8 cellular contexts compared by ENCODE assay signal in genomic region chr1:118151312-118151937, GRCh38. TPM values are rescaled to one million over a fixed set of nuclear protein-coding genes. Genes with fewer than 3 reads are reported as not detected.
DNase-seq lines count a peak whose midpoint lies in the region; ATAC-seq and TF ChIP-seq lines count a peak whose summit lies in the region.

No MANE protein-coding gene starts in this region.

- no peak for ATAC-seq in GM19324 (IDR thresholded peaks at IDR 0.05; ENCODE audit: low FRiP score, unreplicated experiment)

- WGBS in sigmoid colon, 2 donors, result 0 to 1% methylated on average over 6 of the region's 6 CpGs

- CTCF ChIA-PET in activated naive CD4-positive, alpha-beta T cell treated with anti-CD3 and anti-CD28 coated beads for 36 hours (lab: Charles Lee), result interaction anchor here (0.9 kb wide), 1 partner anchor 28 kb away, joined by 3 read pairs; no protein-coding TSS in a partner anchor
- CTCF ChIA-PET in activated naive CD4-positive, alpha-beta T cell treated with anti-CD3 and anti-CD28 coated beads, Interleukin-2, amount 10 ng/mL, durations not matched to agents 7 days and 5 days (lab: Charles Lee), result interaction anchor here (2.0 kb wide), 1 partner anchor 857 kb away, joined by 10 read pairs; no protein-coding TSS in a partner anchor

- TF ChIP-seq EP300 in sigmoid colon (IDR thresholded peaks at IDR 0.05), result no peak

- TF ChIP-seq CTCF in right atrium auricular region (IDR thresholded peaks at IDR 0.05) (peak; percentile 52 to 75), sigmoid colon (IDR thresholded peaks at IDR 0.05) (peak in 3 of 4 experiments; percentile 34 to 54 (median 48))

- H3K4me3 Mint-ChIP-seq in activated naive CD4-positive, alpha-beta T cell treated with anti-CD3 and anti-CD28 coated beads for 36 hours, result no peak overlapping the region
- H3K4me3 Mint-ChIP-seq in activated naive CD4-positive, alpha-beta T cell treated with anti-CD3 and anti-CD28 coated beads, Interleukin-2, amount 10 ng/mL, durations not matched to agents 7 days and 5 days, result no peak overlapping the region
- no peak overlapping the region for H3K4me3 Mint-ChIP-seq in T-helper 2 cell treated with Interferon-gamma antibody and Interleukin-4, amounts not matched to agents 5 μg/mL and 100 μg/mL, for 36 hours

- TF ChIP-seq POLR2A in sigmoid colon (IDR thresholded peaks at IDR 0.05), result no peak

- peak; percentile 60 for DNase-seq in activated naive CD4-positive, alpha-beta T cell treated with anti-CD3 and anti-CD28 coated beads for 36 hours
- DNase-seq in activated naive CD4-positive, alpha-beta T cell treated with anti-CD3 and anti-CD28 coated beads, Interleukin-2, amount 50 U/mL, for 16 hours, result no peak
- DNase-seq in NCI-H2171 (lab: John Stamatoyannopoulos, UW) (peak; percentile 10), right atrium auricular region (ENCODE audit: low spot score) (peak; percentile 69), sigmoid colon (no peak)
- DNase-seq in activated naive CD4-positive, alpha-beta T cell treated with anti-CD3 and anti-CD28 coated beads, Interleukin-2, amount 10 ng/mL, durations not matched to agents 7 days and 5 days, result peak; percentile 56
- DNase-seq in T-helper 2 cell treated with Interferon-gamma antibody and Interleukin-4, amounts not matched to agents 5 μg/mL and 100 μg/mL, for 36 hours (ENCODE audit: low spot score), result no peak

- no peaks in the 10 kb centered on the region for H3K4me1 ChIP-seq in right atrium auricular region
- no peaks in the 10 kb centered on the region for H3K4me1 ChIP-seq in sigmoid colon

- peaks cover 6% of the 10 kb centered on the region for H3K27me3 Mint-ChIP-seq in activated naive CD4-positive, alpha-beta T cell treated with anti-CD3 and anti-CD28 coated beads for 36 hours (ENCODE audit: low read depth)
- no peaks in the 10 kb centered on the region for H3K27me3 Mint-ChIP-seq in activated naive CD4-positive, alpha-beta T cell treated with anti-CD3 and anti-CD28 coated beads, Interleukin-2, amount 10 ng/mL, durations not matched to agents 7 days and 5 days
- no peaks in the 10 kb centered on the region for H3K27me3 Mint-ChIP-seq in T-helper 2 cell treated with Interferon-gamma antibody and Interleukin-4, amounts not matched to agents 5 μg/mL and 100 μg/mL, for 36 hours (ENCODE audit: low read depth)

- H3K9me3 Mint-ChIP-seq in activated naive CD4-positive, alpha-beta T cell treated with anti-CD3 and anti-CD28 coated beads for 36 hours, result no peaks in the 10 kb centered on the region
- no peaks in the 10 kb centered on the region for H3K9me3 Mint-ChIP-seq in activated naive CD4-positive, alpha-beta T cell treated with anti-CD3 and anti-CD28 coated beads, Interleukin-2, amount 10 ng/mL, durations not matched to agents 7 days and 5 days
- H3K9me3 Mint-ChIP-seq in T-helper 2 cell treated with Interferon-gamma antibody and Interleukin-4, amounts not matched to agents 5 μg/mL and 100 μg/mL, for 36 hours, result no peaks in the 10 kb centered on the region

- H3K9me3 ChIP-seq in right atrium auricular region (no peaks in the 10 kb centered on the region), sigmoid colon (no peaks in the 10 kb centered on the region)

- no peak overlapping the region for H3K27ac Mint-ChIP-seq in activated naive CD4-positive, alpha-beta T cell treated with anti-CD3 and anti-CD28 coated beads for 36 hours
- H3K27ac Mint-ChIP-seq in activated naive CD4-positive, alpha-beta T cell treated with anti-CD3 and anti-CD28 coated beads, Interleukin-2, amount 10 ng/mL, durations not matched to agents 7 days and 5 days, result no peak overlapping the region
- H3K27ac Mint-ChIP-seq in T-helper 2 cell treated with Interferon-gamma antibody and Interleukin-4, amounts not matched to agents 5 μg/mL and 100 μg/mL, for 36 hours, result no peak overlapping the region

- no peaks in the 10 kb centered on the region for H3K4me1 Mint-ChIP-seq in activated naive CD4-positive, alpha-beta T cell treated with anti-CD3 and anti-CD28 coated beads for 36 hours (ENCODE audit: low read depth)
- no peaks in the 10 kb centered on the region for H3K4me1 Mint-ChIP-seq in activated naive CD4-positive, alpha-beta T cell treated with anti-CD3 and anti-CD28 coated beads, Interleukin-2, amount 10 ng/mL, durations not matched to agents 7 days and 5 days
- no peaks in the 10 kb centered on the region for H3K4me1 Mint-ChIP-seq in T-helper 2 cell treated with Interferon-gamma antibody and Interleukin-4, amounts not matched to agents 5 μg/mL and 100 μg/mL, for 36 hours (ENCODE audit: low read depth)

- intact Hi-C loops in activated naive CD4-positive, alpha-beta T cell treated with anti-CD3 and anti-CD28 coated beads for 36 hours (cut with micrococcal nuclease), result loop anchor here (1.0 kb wide), 2 partner anchors 857 to 1216 kb away; no protein-coding TSS in a partner anchor
- intact Hi-C loops in sigmoid colon (cut with DNase I), result loop anchor here (2.0 to 5.0 kb wide), 2 partner anchors 857 to 1216 kb away; partner anchors contain the start of gene HAO2

- H3K4me3 ChIP-seq in right atrium auricular region, result no peak overlapping the region
- no peak overlapping the region for H3K4me3 ChIP-seq in sigmoid colon

- H3K27me3 ChIP-seq in right atrium auricular region (no peaks in the 10 kb centered on the region), sigmoid colon (no peaks in the 10 kb centered on the region)

- H3K36me3 ChIP-seq in right atrium auricular region (no peaks in the 10 kb centered on the region), sigmoid colon (no peaks in the 10 kb centered on the region)

- no peak overlapping the region for H3K27ac ChIP-seq in right atrium auricular region
- H3K27ac ChIP-seq in sigmoid colon, result no peak overlapping the region

- no peaks in the 10 kb centered on the region for H3K36me3 Mint-ChIP-seq in activated naive CD4-positive, alpha-beta T cell treated with anti-CD3 and anti-CD28 coated beads for 36 hours (ENCODE audit: low read depth)
- no peaks in the 10 kb centered on the region for H3K36me3 Mint-ChIP-seq in activated naive CD4-positive, alpha-beta T cell treated with anti-CD3 and anti-CD28 coated beads, Interleukin-2, amount 10 ng/mL, durations not matched to agents 7 days and 5 days
- H3K36me3 Mint-ChIP-seq in T-helper 2 cell treated with Interferon-gamma antibody and Interleukin-4, amounts not matched to agents 5 μg/mL and 100 μg/mL, for 36 hours (ENCODE audit: low read depth), result no peaks in the 10 kb centered on the region

RNA-seq across cellular contexts. Expression of gene SPAG17, which starts 33.6 kb away (rescaled TPM):
- not detected for total RNA-seq in activated naive CD4-positive, alpha-beta T cell treated with anti-CD3 and anti-CD28 coated beads for 36 hours
- total RNA-seq in right atrium auricular region, result under 1 TPM in 1 of 2 donors, not detected in 1; 0.39 TPM
- total RNA-seq in sigmoid colon, result not detected
- polyA plus RNA-seq in sigmoid colon, result not detected

Comparison
In these comparisons a context has a peak if more than half of its experiments do, and no peak if none do; other contexts are left out.
1. DNase-seq: peak in activated naive CD4-positive, alpha-beta T cell treated with anti-CD3 and anti-CD28 coated beads for 36 hours (single experiment), NCI-H2171 (single experiment), activated naive CD4-positive, alpha-beta T cell treated with anti-CD3 and anti-CD28 coated beads, Interleukin-2, amount 10 ng/mL, durations not matched to agents 7 days and 5 days (single experiment) and right atrium auricular region (single experiment); none in activated naive CD4-positive, alpha-beta T cell treated with anti-CD3 and anti-CD28 coated beads, Interleukin-2, amount 50 U/mL, for 16 hours (single experiment), sigmoid colon (single experiment) and T-helper 2 cell treated with Interferon-gamma antibody and Interleukin-4, amounts not matched to agents 5 μg/mL and 100 μg/mL, for 36 hours (single experiment).